9 cellular contexts compared by ENCODE assay signal in the genomic region with DNA sequence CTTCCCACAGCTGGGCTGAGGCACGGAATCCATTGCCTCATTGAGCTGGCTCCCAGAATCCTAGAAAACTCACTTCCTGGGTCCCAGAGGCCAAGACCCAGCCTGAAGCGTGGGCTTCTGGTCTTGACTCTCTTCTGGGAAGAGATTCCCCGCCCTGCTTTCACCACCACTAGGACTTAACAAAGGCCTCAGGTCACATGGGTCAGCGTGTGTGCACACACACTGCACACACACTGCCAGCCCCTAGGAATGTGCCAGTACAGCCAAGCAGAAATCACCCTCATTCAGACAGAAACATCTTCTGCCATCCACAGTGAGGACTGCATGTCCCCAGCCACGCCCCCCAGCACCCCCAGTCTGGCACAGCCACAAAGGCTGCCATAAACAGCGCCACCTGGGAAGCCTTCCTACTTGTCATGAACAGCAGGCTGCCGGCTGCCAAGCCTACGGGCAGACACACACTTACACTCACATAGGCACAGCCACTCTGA.
A peak's percentile ranks its signal among the peaks of the same experiment; 100 is the strongest.
DNase-seq lines count a peak whose midpoint lies in the region; ATAC-seq and TF ChIP-seq lines count a peak whose summit lies in the region.
"Had no signal": no experiment of that assay in that cellular context is flagged by ENCODE, and none has a peak within 500 bp of the region (broad histone marks: within the 10 kb centered on the region; RNA-seq: fewer than 3 reads in every experiment).

No MANE protein-coding gene starts in this region.

- H3K36me3 ChIP-seq in WERI-Rb-1 = no peaks in the 10 kb centered on the region
- H3K36me3 ChIP-seq in heart left ventricle = peaks cover 2 to 74% (median 62%) of the 10 kb centered on the region in 9 donors
- H3K36me3 ChIP-seq in prostate gland = peaks cover 5 to 14% of the 10 kb centered on the region in 2 donors
- H3K36me3 ChIP-seq: neutrophil had no signal

- WGBS in heart left ventricle, 4 donors = 13 to 21% (median 20%) methylated on average over 8 of the region's 8 CpGs
- 44% methylated on average over 7 of the region's 8 CpGs for WGBS in prostate gland

- intact Hi-C loops in heart left ventricle (cut with DNase I) (loop anchor here in 2 of 10 donors (2.0 kb wide), 1 partner anchor 20 kb away; no protein-coding TSS in a partner anchor), prostate gland (cut with DNase I) (no loop called here)

- H3K4me1 ChIP-seq in heart left ventricle = peaks cover 22 to 100% (median 97%) of the 10 kb centered on the region in 12 donors
- H3K4me1 ChIP-seq in prostate gland (replicated peaks) = peaks cover 4% of the 10 kb centered on the region

- H3K4me3 ChIP-seq in WERI-Rb-1 (ENCODE audit: low read depth, low read length) = no peak overlapping the region
- no peak overlapping the region for H3K4me3 ChIP-seq in heart left ventricle
- H3K4me3 ChIP-seq in prostate gland = no peak overlapping the region

- peak; percentile 61 for DNase-seq in GM04503 (ENCODE audit: low read depth)
- no peak for DNase-seq in WERI-Rb-1
- DNase-seq in heart left ventricle = peak; percentile 83 to 93 (median 85)
- DNase-seq in prostate gland (ENCODE audit: low spot score) = peak; percentile 72
- no peak for DNase-seq in stimulated activated CD4-positive, alpha-beta T cell treated with anti-CD3 and anti-CD28 coated beads, Interleukin-12 subunit alpha, Interleukin-12 subunit beta, amount 100 ng/mL, for 4 hours
- DNase-seq in GF-D8 (lab: John Stamatoyannopoulos, UW) = no peak
- DNase-seq in activated effector memory CD4-positive, alpha-beta T cell treated with anti-CD3 and anti-CD28 coated beads, Interleukin-2, amount 50 U/mL, for 16 hours = no peak

- H3K27me3 ChIP-seq in WERI-Rb-1 (ENCODE audit: insufficient read depth, low read depth, severe bottlenecking) (no peaks in the 10 kb centered on the region), heart left ventricle (no peaks in the 10 kb centered on the region), prostate gland (replicated peaks; ENCODE audit: insufficient read depth) (no peaks in the 10 kb centered on the region)
- H3K27me3 ChIP-seq: neutrophil had no signal

- TF ChIP-seq CTCF in WERI-Rb-1 (IDR thresholded peaks at IDR 0.05; ENCODE audit: low read depth, low read length) (peak; percentile 14; the same call in 1 of the 2 replicates), heart left ventricle (IDR thresholded peaks at IDR 0.05) (peak in 11 of 12 donors; percentile 7 to 55 (median 38)), prostate gland (IDR thresholded peaks at IDR 0.05) (peak in 2 of 4 experiments; percentile 17 to 46)

- no peaks in the 10 kb centered on the region for H3K9me3 ChIP-seq in WERI-Rb-1 (ENCODE audit: severe bottlenecking)
- H3K9me3 ChIP-seq in heart left ventricle = no peaks in the 10 kb centered on the region
- H3K9me3 ChIP-seq in prostate gland = no peaks in the 10 kb centered on the region
- H3K9me3 ChIP-seq: neutrophil had no signal

- TF ChIP-seq POLR2A in heart left ventricle (IDR thresholded peaks at IDR 0.05) (no peak), prostate gland (IDR thresholded peaks at IDR 0.05) (no peak)

- H3K27ac ChIP-seq in WERI-Rb-1 (no peak overlapping the region), heart left ventricle (peak overlapping the region; percentile 74 to 96 (median 88)), prostate gland (peak overlapping the region; percentile 39 to 42)
- H3K27ac ChIP-seq: neutrophil had no signal

- ATAC-seq in heart left ventricle = peak; percentile 59 to 64 (median 62)
- no peak for ATAC-seq in HG03342 (IDR thresholded peaks at IDR 0.05; ENCODE audit: unreplicated experiment)

Comparison
In these comparisons a context has a peak if more than half of its experiments do, and no peak if none do; other contexts are left out.
1. DNase-seq: peak in GM04503 (single experiment), heart left ventricle (5 of 5) and prostate gland (single experiment); none in WERI-Rb-1 (single experiment), stimulated activated CD4-positive, alpha-beta T cell treated with anti-CD3 and anti-CD28 coated beads, Interleukin-12 subunit alpha, Interleukin-12 subunit beta, amount 100 ng/mL, for 4 hours (single experiment), GF-D8 (single experiment) and activated effector memory CD4-positive, alpha-beta T cell treated with anti-CD3 and anti-CD28 coated beads, Interleukin-2, amount 50 U/mL, for 16 hours (single experiment).